ENCODE assay signal across 8 cellular contexts in the genomic region with DNA sequence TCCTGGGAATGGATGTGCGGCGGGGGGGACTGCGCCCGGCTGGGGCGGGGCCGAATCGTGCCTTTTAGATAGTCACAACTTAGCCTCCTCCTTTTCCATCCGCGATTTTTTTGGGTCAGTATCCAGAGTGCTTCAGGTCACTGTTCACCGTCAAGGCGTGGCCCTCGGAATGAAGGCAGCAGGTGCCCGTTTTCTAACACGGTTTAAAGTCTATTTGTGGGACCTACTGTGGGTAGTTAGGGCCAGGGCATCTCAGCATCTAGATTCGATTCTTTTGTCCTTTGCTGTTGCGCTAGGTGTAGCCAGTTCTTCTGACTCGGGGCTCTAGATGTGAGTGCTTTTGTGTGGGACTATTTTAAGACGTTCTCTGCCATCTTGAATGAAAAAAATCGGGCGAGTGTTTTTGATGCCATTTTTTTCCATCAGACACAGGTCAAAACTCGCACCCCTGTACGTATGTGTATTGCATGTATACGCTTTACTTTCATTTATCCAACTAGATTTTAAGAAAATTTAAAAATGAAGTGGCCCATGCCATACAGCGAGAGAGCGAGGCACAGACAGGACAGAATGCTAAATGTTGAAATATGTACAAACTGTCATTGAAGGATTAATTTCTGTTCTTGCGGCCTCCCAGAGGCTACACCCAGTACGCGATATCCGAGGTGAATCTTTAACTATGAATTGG. TPM values are rescaled to one million over a fixed set of nuclear protein-coding genes. Genes with fewer than 3 reads are reported as not detected.
DNase-seq lines count a peak whose midpoint lies in the region; ATAC-seq and TF ChIP-seq lines count a peak whose summit lies in the region.

No MANE protein-coding gene starts in this region.

- TF ChIP-seq POLR2A in gastroesophageal sphincter (IDR thresholded peaks at IDR 0.05) (no peak), prostate gland (IDR thresholded peaks at IDR 0.05) (no peak)

- peak overlapping the region; percentile 55 to 78 for H3K4me3 ChIP-seq in gastroesophageal sphincter
- H3K4me3 ChIP-seq in prostate gland, result peak overlapping the region; percentile 73 to 82

- H3K4me1 Mint-ChIP-seq in activated T-cell treated with anti-CD3 and anti-CD28 coated beads, Interleukin-2, amount 50 U/mL, for 72 hours (ENCODE audit: low read depth), result peaks cover 48% of the 10 kb centered on the region

- DNase-seq in NOMO-1 (lab: John Stamatoyannopoulos, UW; ENCODE audit: unreplicated experiment in 2 of 2) (peak; percentile 34 to 52), NOMO-1 treated with dmso at 0.1 percent for 144 hours (lab: John Stamatoyannopoulos, UW; ENCODE audit: unreplicated experiment) (no peak), NCI-H2227 treated with DMSO at 0.1 percent for 48 hours (lab: John Stamatoyannopoulos, UW) (peak; percentile 82), prostate gland (ENCODE audit: low spot score) (no peak)
- DNase-seq in activated T-cell treated with anti-CD3 and anti-CD28 coated beads, Interleukin-2, amount 50 U/mL, for 72 hours, result peak; percentile 39 to 49

- H3K27ac ChIP-seq in gastroesophageal sphincter (peak overlapping the region; percentile 82 to 97 (median 95)), prostate gland (peak overlapping the region; percentile 93 to 99)

- peak overlapping the region; percentile 87 to 95 for H3K4me3 Mint-ChIP-seq in activated T-cell treated with anti-CD3 and anti-CD28 coated beads, Interleukin-2, amount 50 U/mL, for 72 hours

- H3K9me3 ChIP-seq in gastroesophageal sphincter (no peaks in the 10 kb centered on the region), prostate gland (no peaks in the 10 kb centered on the region)

- no peak for TF ChIP-seq EP300 in gastroesophageal sphincter (IDR thresholded peaks at IDR 0.05)

- intact Hi-C loops in prostate gland (cut with DNase I), result loop anchor here (5.0 kb wide), 5 partner anchors 119 to 314 kb away; a partner anchor contains a TSS

- peaks cover 7% of the 10 kb centered on the region for H3K27me3 Mint-ChIP-seq in activated T-cell treated with anti-CD3 and anti-CD28 coated beads, Interleukin-2, amount 50 U/mL, for 72 hours (ENCODE audit: low read depth)

- ATAC-seq in HG02943 (IDR thresholded peaks at IDR 0.05; ENCODE audit: low read depth, unreplicated experiment) (peak; percentile 10), gastroesophageal sphincter (no peak), HG03045 (IDR thresholded peaks at IDR 0.05; ENCODE audit: unreplicated experiment) (no peak)
- ATAC-seq in activated T-cell treated with anti-CD3 and anti-CD28 coated beads, Interleukin-2, amount 50 U/mL, for 72 hours (replicated peaks in 1 of 2), result peak; percentile 9 to 16

- peak overlapping the region; percentile 85 for H3K27ac Mint-ChIP-seq in activated T-cell treated with anti-CD3 and anti-CD28 coated beads, Interleukin-2, amount 50 U/mL, for 72 hours

- peaks cover 0 to 74% (median 0%) of the 10 kb centered on the region in 3 donors for H3K4me1 ChIP-seq in gastroesophageal sphincter
- H3K4me1 ChIP-seq in prostate gland (replicated peaks), result no peaks in the 10 kb centered on the region

- H3K27me3 ChIP-seq in gastroesophageal sphincter, result no peaks in the 10 kb centered on the region
- H3K27me3 ChIP-seq in prostate gland (replicated peaks; ENCODE audit: insufficient read depth), result no peaks in the 10 kb centered on the region

- H3K9me3 Mint-ChIP-seq in activated T-cell treated with anti-CD3 and anti-CD28 coated beads, Interleukin-2, amount 50 U/mL, for 72 hours, result no peaks in the 10 kb centered on the region

- H3K36me3 Mint-ChIP-seq in activated T-cell treated with anti-CD3 and anti-CD28 coated beads, Interleukin-2, amount 50 U/mL, for 72 hours (ENCODE audit: insufficient read depth in 2 of 2), result peaks cover 2 to 4% of the 10 kb centered on the region in 2 donors

- TF ChIP-seq CTCF in gastroesophageal sphincter (IDR thresholded peaks at IDR 0.05) (no peak), prostate gland (IDR thresholded peaks at IDR 0.05) (no peak)

- no peaks in the 10 kb centered on the region for H3K36me3 ChIP-seq in gastroesophageal sphincter
- H3K36me3 ChIP-seq in prostate gland, result no peaks in the 10 kb centered on the region

- WGBS in gastroesophageal sphincter (ENCODE audit: low coverage in 1 of 2), 2 donors, result 0% methylated on average over 10 to 17 of the region's 29 CpGs
- under 1% methylated on average over 29 of the region's 29 CpGs for WGBS in prostate gland

RNA-seq across cellular contexts. Expression of a gene that starts 0.7 kb away (rescaled TPM):
- total RNA-seq in activated T-cell treated with anti-CD3 and anti-CD28 coated beads, Interleukin-2, amount 50 U/mL, for 72 hours, result 10 to 100 TPM; 49.0 to 61.5 TPM
- 100 to 1,000 TPM in 1 of 4 donors, 10 to 100 TPM in 3; 82.1 to 141 (median 85.4) TPM for total RNA-seq in gastroesophageal sphincter
- 10 to 100 TPM; 37.4 to 81.6 TPM for total RNA-seq in prostate gland

RNA-seq across cellular contexts. Expression of a gene that starts 1.0 kb away (rescaled TPM):
- 1 to 10 TPM; 1.2 to 2.0 TPM for total RNA-seq in activated T-cell treated with anti-CD3 and anti-CD28 coated beads, Interleukin-2, amount 50 U/mL, for 72 hours
- total RNA-seq in gastroesophageal sphincter (10 to 100 TPM; 25.8 to 46.5 (median 36.3) TPM), prostate gland (10 to 100 TPM in 1 of 2 donors, 1 to 10 TPM in 1; 9.9 to 13.9 TPM)

Comparison
In these comparisons a context has a peak if more than half of its experiments do, and no peak if none do; other contexts are left out.
1. DNase-seq: peak in NOMO-1 (2 of 2), NCI-H2227 treated with DMSO at 0.1 percent for 48 hours (single experiment) and activated T-cell treated with anti-CD3 and anti-CD28 coated beads, Interleukin-2, amount 50 U/mL, for 72 hours (2 of 2); none in NOMO-1 treated with dmso at 0.1 percent for 144 hours (single experiment) and prostate gland (single experiment).
2. ATAC-seq: peak in HG02943 (single experiment) and activated T-cell treated with anti-CD3 and anti-CD28 coated beads, Interleukin-2, amount 50 U/mL, for 72 hours (2 of 2); none in gastroesophageal sphincter (single experiment) and HG03045 (single experiment).